In the genomic region with DNA sequence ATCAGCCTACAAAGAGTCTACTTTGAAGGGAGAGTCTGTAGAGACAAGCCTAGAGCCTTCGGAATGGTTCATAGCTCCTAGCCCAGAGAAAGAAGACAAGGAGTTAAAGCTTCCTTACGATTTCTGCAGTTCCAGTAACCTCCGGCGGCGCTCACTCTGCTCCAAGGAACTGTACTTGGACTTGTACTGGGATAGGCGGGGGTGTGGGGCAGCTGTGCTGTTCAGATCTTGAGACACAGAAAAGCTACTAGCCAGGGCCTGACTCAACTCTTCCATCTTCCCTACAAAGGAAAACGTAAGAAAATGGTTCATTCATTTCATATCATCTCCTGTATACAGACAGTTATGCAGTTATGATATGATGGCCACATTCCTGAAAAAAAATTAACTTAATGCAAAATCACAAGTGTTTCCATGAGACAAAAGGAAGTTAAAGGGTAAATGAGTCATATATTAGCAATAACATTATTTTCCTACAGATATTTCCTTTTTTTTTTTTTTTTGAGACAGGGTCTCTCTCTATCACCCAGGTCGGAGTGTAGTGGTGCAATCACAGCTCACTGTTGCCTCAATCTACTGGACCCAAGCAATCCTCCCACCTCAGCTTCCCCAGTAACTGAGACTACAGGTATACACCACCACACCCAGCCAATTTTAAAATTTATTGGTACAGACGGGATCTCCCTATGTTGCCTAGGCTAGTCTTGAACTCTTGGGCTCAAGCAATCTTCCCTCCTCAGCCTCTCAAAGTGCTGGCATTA, we compare ENCODE assay signal across 9 cellular contexts. TPM values are rescaled to one million over a fixed set of nuclear protein-coding genes. Genes with fewer than 3 reads are reported as not detected.
DNase-seq lines count a peak whose midpoint lies in the region; ATAC-seq and TF ChIP-seq lines count a peak whose summit lies in the region.
"Had no signal": no experiment of that assay in that cellular context is flagged by ENCODE, and none has a peak within 500 bp of the region (broad histone marks: within the 10 kb centered on the region; RNA-seq: fewer than 3 reads in every experiment).

No MANE protein-coding gene starts in this region.

- H3K27ac Mint-ChIP-seq in activated T-cell treated with anti-CD3 and anti-CD28 coated beads, Interleukin-2, amount 50 U/mL, for 24 hours, result peak overlapping the region; percentile 90

- in situ Hi-C loops in astrocyte of the cerebellum (cut with HindIII; ENCODE audit: low sequenced_read_pairs), result no loop called here
- in situ Hi-C loops in transverse colon (cut with MboI; ENCODE audit: low pct_ligation_motif_present in 1 of 4, low pct_unique_long_range_greater_than_20kb in 1 of 4, low sequenced_read_pairs in 3 of 4), result no loop called here

- peak overlapping the region; percentile 14 for H3K4me3 ChIP-seq in astrocyte of the cerebellum (ENCODE audit: low read depth, low read length)
- no peak overlapping the region for H3K4me3 ChIP-seq in transverse colon

- no peaks in the 10 kb centered on the region for H3K9me3 Mint-ChIP-seq in activated T-cell treated with anti-CD3 and anti-CD28 coated beads, Interleukin-2, amount 50 U/mL, for 24 hours

- peaks cover 46% of the 10 kb centered on the region for H3K4me1 Mint-ChIP-seq in activated T-cell treated with anti-CD3 and anti-CD28 coated beads, Interleukin-2, amount 50 U/mL, for 24 hours (ENCODE audit: low read depth)

- no peaks in the 10 kb centered on the region for H3K27me3 ChIP-seq in transverse colon

- no peaks in the 10 kb centered on the region for H3K9me3 ChIP-seq in transverse colon

- H3K36me3 Mint-ChIP-seq in activated T-cell treated with anti-CD3 and anti-CD28 coated beads, Interleukin-2, amount 50 U/mL, for 24 hours (ENCODE audit: low read depth), result peaks cover 63% of the 10 kb centered on the region

- 40 to 58% methylated on average over 2 to 9 of the region's 9 CpGs for WGBS in transverse colon (ENCODE audit: low coverage in 1 of 2), 2 donors

- no peak for TF ChIP-seq EP300 in transverse colon (IDR thresholded peaks at IDR 0.05; ENCODE audit: low read depth)

- H3K27me3 Mint-ChIP-seq in activated T-cell treated with anti-CD3 and anti-CD28 coated beads, Interleukin-2, amount 50 U/mL, for 24 hours, result no peaks in the 10 kb centered on the region

- intact Hi-C loops in transverse colon (cut with DNase I; ENCODE audit: low total_unique reads), result no loop called here

- DNase-seq in activated T-cell treated with anti-CD3 and anti-CD28 coated beads, Interleukin-2, amount 50 U/mL, for 24 hours, result no peak
- no peak for DNase-seq in activated T-cell treated with anti-CD3 and anti-CD28 coated beads, Interleukin-2, amount 50 U/mL, for 1 hour
- peak; percentile 64 for DNase-seq in astrocyte of the cerebellum (ENCODE audit: low read depth)
- peak; percentile 24 for DNase-seq in left kidney (ENCODE audit: low read depth, low spot score)
- DNase-seq in transverse colon, result peak; percentile 67
- DNase-seq in kidney glomerular epithelial cell (lab: John Stamatoyannopoulos, UW), result no peak
- DNase-seq in NCI-H146 treated with DMSO at 0.1 percent for 48 hours (lab: John Stamatoyannopoulos, UW; ENCODE audit: unreplicated experiment), result no peak
- DNase-seq: DND-41 had no signal

- peaks cover 0 to 28% (median 14%) of the 10 kb centered on the region in 4 donors for H3K36me3 ChIP-seq in transverse colon

- H3K27ac ChIP-seq in transverse colon, result peak overlapping the region; percentile 69 to 75 (median 70)

- peak overlapping the region; percentile 32 for H3K4me3 Mint-ChIP-seq in activated T-cell treated with anti-CD3 and anti-CD28 coated beads, Interleukin-2, amount 50 U/mL, for 24 hours

- TF ChIP-seq CTCF in astrocyte of the cerebellum (IDR thresholded peaks at IDR 0.05; ENCODE audit: low read depth, low read length, missing control alignments) (peak; percentile 29), transverse colon (IDR thresholded peaks at IDR 0.05) (peak in 3 of 5 experiments; percentile 19 to 42 (median 25))

- ATAC-seq in HG03159 (IDR thresholded peaks at IDR 0.05; ENCODE audit: unreplicated experiment), result no peak

- TF ChIP-seq POLR2A in transverse colon (IDR thresholded peaks at IDR 0.05), result no peak

- H3K4me1 ChIP-seq in transverse colon, result peaks cover 5 to 30% (median 13%) of the 10 kb centered on the region in 4 donors

RNA-seq across cellular contexts. Expression of a gene that starts 4.6 kb away (rescaled TPM):
- 10 to 100 TPM in 3 of 4 donors, 1 to 10 TPM in 1; 9.4 to 29.5 (median 23.2) TPM for total RNA-seq in transverse colon

RNA-seq across cellular contexts. Expression of a gene that starts 19.1 kb away (rescaled TPM):
- total RNA-seq in transverse colon, result 100 to 1,000 TPM in 2 of 4 donors, 10 to 100 TPM in 2; 37.2 to 131 (median 108) TPM

RNA-seq across cellular contexts. Expression of a gene that starts 26.8 kb away (rescaled TPM):
- 10 to 100 TPM; 26.5 to 52.0 (median 36.5) TPM for total RNA-seq in transverse colon

RNA-seq across cellular contexts. Expression of a gene that starts 41.8 kb away (rescaled TPM):
- total RNA-seq in transverse colon, result 10 to 100 TPM; 16.5 to 36.3 (median 29.6) TPM

Comparison
In these comparisons a context has a peak if more than half of its experiments do, and no peak if none do; other contexts are left out.
1. DNase-seq: peak in astrocyte of the cerebellum (single experiment), left kidney (single experiment) and transverse colon (single experiment); none in activated T-cell treated with anti-CD3 and anti-CD28 coated beads, Interleukin-2, amount 50 U/mL, for 24 hours (single experiment), activated T-cell treated with anti-CD3 and anti-CD28 coated beads, Interleukin-2, amount 50 U/mL, for 1 hour (single experiment), kidney glomerular epithelial cell (single experiment) and NCI-H146 treated with DMSO at 0.1 percent for 48 hours (single experiment).